ENCODE assay signal across 20 cellular contexts in the genomic region with DNA sequence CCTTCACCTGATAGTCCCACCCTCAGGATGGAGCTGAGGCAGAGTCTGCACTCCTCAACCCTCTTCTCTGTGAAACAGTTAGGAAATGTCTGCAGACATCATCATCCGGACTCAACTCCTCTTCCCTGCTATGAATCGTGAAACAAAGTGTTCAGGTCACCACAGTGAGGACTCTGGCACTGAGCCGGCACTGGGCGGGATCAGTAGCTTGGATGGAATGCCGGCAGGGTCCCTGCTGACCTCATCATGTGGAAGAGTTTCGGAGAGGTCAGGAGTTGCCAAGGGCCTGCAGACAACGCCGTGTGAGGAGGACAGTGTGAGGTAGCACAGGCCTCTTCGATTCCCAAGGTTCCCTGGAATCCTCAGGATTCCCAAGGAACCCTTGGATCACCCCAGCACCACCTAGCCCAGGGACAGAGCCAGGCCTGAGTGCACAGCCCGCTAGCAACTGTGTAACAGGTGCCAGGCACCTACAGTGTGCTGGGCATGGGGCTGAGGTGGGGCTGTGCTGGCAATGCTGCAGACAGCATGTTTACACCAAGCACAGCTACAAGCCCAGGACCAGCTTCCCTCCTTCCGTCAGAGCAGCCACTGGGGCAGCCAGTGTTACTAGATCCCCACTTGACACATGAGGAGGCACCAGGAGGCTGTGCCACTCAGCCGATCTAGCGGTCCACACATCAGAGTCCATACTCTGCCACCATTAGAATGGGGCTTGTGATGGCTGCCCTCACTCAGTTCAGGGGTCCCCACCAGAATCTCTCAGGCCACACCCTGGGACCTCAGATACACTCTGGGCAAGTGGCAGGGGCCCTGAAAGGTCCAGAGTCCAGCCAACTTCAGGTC. TPM values are rescaled to one million over a fixed set of nuclear protein-coding genes. Genes with fewer than 3 reads are reported as not detected.
A peak's percentile ranks its signal among the peaks of the same experiment; 100 is the strongest.
DNase-seq lines count a peak whose midpoint lies in the region; ATAC-seq, FAIRE-seq and TF ChIP-seq lines count a peak whose summit lies in the region.
"Had no signal": no experiment of that assay in that cellular context is flagged by ENCODE, and none has a peak within 500 bp of the region (broad histone marks: within the 10 kb centered on the region; RNA-seq: fewer than 3 reads in every experiment).

No MANE protein-coding gene starts in this region.

- peak overlapping the region; percentile 95 for H3K27ac Mint-ChIP-seq in Caco-2 (ENCODE audit: unreplicated experiment)
- H3K27ac Mint-ChIP-seq in chondrocyte (ENCODE audit: unreplicated experiment): no peak overlapping the region
- no peak overlapping the region for H3K27ac Mint-ChIP-seq in activated T-helper 1 cell treated with anti-CD3 and anti-CD28 coated beads, Interleukin-12 subunit alpha, Interleukin-12 subunit beta, Interleukin-2, Interleukin-4 antibody, amounts not matched to agents 30 ng/mL and 10 ng/mL and 1 ng/mL, durations not matched to agents 14 hours and 24 hours and 36 hours
- H3K27ac Mint-ChIP-seq: activated T-cell treated with anti-CD3 and anti-CD28 coated beads, Interleukin-2, amount 50 U/mL, for 24 hours had no signal

- CTCF ChIA-PET in Caco-2 (lab: Charles Lee): interaction anchor here (0.6 to 1.8 kb wide), 4 partner anchors 16 to 408 kb away, joined by 3 to 5 read pairs (median 4); no protein-coding TSS in a partner anchor

- H3K9me3 ChIP-seq in Caco-2 (no peaks in the 10 kb centered on the region), kidney (ENCODE audit: control insufficient read depth in 1 of 2, low read length in 2 of 2) (no peaks in the 10 kb centered on the region), psoas muscle (no peaks in the 10 kb centered on the region)

- H3K4me3 ChIP-seq in Caco-2 (ENCODE audit: low read depth, low read length) (no peak overlapping the region), kidney (ENCODE audit: low read length in 2 of 2) (no peak overlapping the region), psoas muscle (no peak overlapping the region)

- H3K4me1 Mint-ChIP-seq in Caco-2 (ENCODE audit: low read depth, unreplicated experiment) (peaks cover 17% of the 10 kb centered on the region), chondrocyte (ENCODE audit: low read depth) (peaks cover 7% of the 10 kb centered on the region)
- H3K4me1 Mint-ChIP-seq in activated T-helper 1 cell treated with anti-CD3 and anti-CD28 coated beads, Interleukin-12 subunit alpha, Interleukin-12 subunit beta, Interleukin-2, Interleukin-4 antibody, amounts not matched to agents 30 ng/mL and 10 ng/mL and 1 ng/mL, durations not matched to agents 14 hours and 24 hours and 36 hours (ENCODE audit: low read depth): no peaks in the 10 kb centered on the region

- WGBS in psoas muscle, 3 donors: 43 to 49% (median 44%) methylated on average over 13 of the region's 13 CpGs

- H3K4me3 Mint-ChIP-seq in Caco-2 (ENCODE audit: unreplicated experiment): peak overlapping the region; percentile 80
- H3K4me3 Mint-ChIP-seq in chondrocyte (ENCODE audit: unreplicated experiment): no peak overlapping the region
- H3K4me3 Mint-ChIP-seq in activated T-helper 1 cell treated with anti-CD3 and anti-CD28 coated beads, Interleukin-12 subunit alpha, Interleukin-12 subunit beta, Interleukin-2, Interleukin-4 antibody, amounts not matched to agents 30 ng/mL and 10 ng/mL and 1 ng/mL, durations not matched to agents 14 hours and 24 hours and 36 hours: no peak overlapping the region
- H3K4me3 Mint-ChIP-seq: activated T-cell treated with anti-CD3 and anti-CD28 coated beads, Interleukin-2, amount 50 U/mL, for 24 hours had no signal

- TF ChIP-seq CTCF in Caco-2 (IDR thresholded peaks at IDR 0.05; ENCODE audit: insufficient read depth in 1 of 2, low read depth in 1 of 2, low read length in 1 of 2, severe bottlenecking in 1 of 2, unreplicated experiment in 1 of 2): no peak
- no peak for TF ChIP-seq CTCF in chondrocyte (IDR thresholded peaks at IDR 0.05)
- no peak for TF ChIP-seq CTCF in kidney (IDR thresholded peaks at IDR 0.05; ENCODE audit: borderline replicate concordance, extremely low read depth, insufficient read depth)
- TF ChIP-seq CTCF in psoas muscle (IDR thresholded peaks at IDR 0.05): no peak

- DNase-seq in Caco-2 (no peak), chondrocyte (ENCODE audit: low spot score) (peak; percentile 79), kidney (peak; percentile 67), psoas muscle (peak; percentile 53 to 63), putamen (ENCODE audit: low spot score) (no peak)
- no peak for DNase-seq in activated T-helper 1 cell treated with anti-CD3 and anti-CD28 coated beads, Interleukin-12 subunit alpha, Interleukin-12 subunit beta, Interleukin-2, Interleukin-4 antibody, amounts not matched to agents 30 ng/mL and 10 ng/mL and 1 ng/mL, durations not matched to agents 14 hours and 24 hours and 36 hours (ENCODE audit: low spot score)
- DNase-seq: activated CD4-positive, alpha-beta T cell treated with anti-CD3 and anti-CD28 coated beads for 1 hour; activated T-cell treated with anti-CD3 and anti-CD28 coated beads, Interleukin-2, amount 50 U/mL, for 24 hours; amniotic stem cell; effector CD4-positive, alpha-beta T cell; kidney glomerular epithelial cell; NCI-H1105; NCI-H345; nucleus accumbens; trophoblast cell had no signal

- no TSS peak for BruUV-seq in Caco-2 (replicated peaks; lab: Mats Ljungman, UMichigan)

- H3K27ac ChIP-seq in kidney (ENCODE audit: low read depth in 2 of 2, low read length in 2 of 2): peak overlapping the region in 1 of 2 donors; percentile 67
- H3K27ac ChIP-seq in psoas muscle: no peak overlapping the region

- H3K27me3 ChIP-seq in Caco-2 (replicated peaks; ENCODE audit: control insufficient read depth, insufficient read depth, low read length) (no peaks in the 10 kb centered on the region), psoas muscle (ENCODE audit: insufficient read depth in 3 of 3, low read length in 2 of 3) (peaks cover 0 to 2% (median 0%) of the 10 kb centered on the region in 3 donors)

- H3K4me1 ChIP-seq in Caco-2 (peaks cover 45% of the 10 kb centered on the region), kidney (ENCODE audit: control insufficient read depth in 1 of 2, insufficient read depth in 1 of 2, low read depth in 1 of 2, low read length in 2 of 2) (peaks cover 3 to 15% of the 10 kb centered on the region in 2 donors), psoas muscle (peaks cover 6% of the 10 kb centered on the region)

- ATAC-seq in psoas muscle: peak in 2 of 4 donors; percentile 9 to 30
- ATAC-seq in GM21529 (IDR thresholded peaks at IDR 0.05; ENCODE audit: unreplicated experiment): no peak
- no peak for ATAC-seq in HG03460 (IDR thresholded peaks at IDR 0.05; ENCODE audit: unreplicated experiment)

- intact Hi-C loops in Caco-2 (cut with micrococcal nuclease; ENCODE audit: unreplicated experiment) (loop anchor here (2.0 kb wide), 1 partner anchor 158 kb away; no protein-coding TSS in a partner anchor), kidney (cut with DNase I) (no loop called here), psoas muscle (cut with DNase I) (no loop called here)
- intact Hi-C loops in activated T-helper 1 cell treated with anti-CD3 and anti-CD28 coated beads, Interleukin-12 subunit alpha, Interleukin-12 subunit beta, Interleukin-2, Interleukin-4 antibody, amounts not matched to agents 30 ng/mL and 10 ng/mL and 1 ng/mL, durations not matched to agents 14 hours and 24 hours and 36 hours (cut with micrococcal nuclease): no loop called here

- POLR2A ChIA-PET in Caco-2 (lab: Charles Lee): interaction anchor here (0.5 to 2.0 kb wide), 6 partner anchors 16 to 159 kb away, joined by 3 to 11 read pairs (median 3); no protein-coding TSS in a partner anchor

- H3K9ac ChIP-seq in kidney (ENCODE audit: low read length in 2 of 2): no peak overlapping the region

- H3K9me3 Mint-ChIP-seq in Caco-2 (ENCODE audit: unreplicated experiment): no peaks in the 10 kb centered on the region
- H3K9me3 Mint-ChIP-seq in chondrocyte (ENCODE audit: low read depth): no peaks in the 10 kb centered on the region
- H3K9me3 Mint-ChIP-seq in activated T-helper 1 cell treated with anti-CD3 and anti-CD28 coated beads, Interleukin-12 subunit alpha, Interleukin-12 subunit beta, Interleukin-2, Interleukin-4 antibody, amounts not matched to agents 30 ng/mL and 10 ng/mL and 1 ng/mL, durations not matched to agents 14 hours and 24 hours and 36 hours: no peaks in the 10 kb centered on the region
- H3K9me3 Mint-ChIP-seq: activated T-cell treated with anti-CD3 and anti-CD28 coated beads, Interleukin-2, amount 50 U/mL, for 24 hours had no signal

- H3K36me3 Mint-ChIP-seq in Caco-2 (ENCODE audit: insufficient read depth, unreplicated experiment): peaks cover 8% of the 10 kb centered on the region
- H3K36me3 Mint-ChIP-seq in chondrocyte (ENCODE audit: low read depth): no peaks in the 10 kb centered on the region
- H3K36me3 Mint-ChIP-seq in activated T-helper 1 cell treated with anti-CD3 and anti-CD28 coated beads, Interleukin-12 subunit alpha, Interleukin-12 subunit beta, Interleukin-2, Interleukin-4 antibody, amounts not matched to agents 30 ng/mL and 10 ng/mL and 1 ng/mL, durations not matched to agents 14 hours and 24 hours and 36 hours (ENCODE audit: low read depth): no peaks in the 10 kb centered on the region

- FAIRE-seq in kidney (lab: Jason Lieb, UNC): no peak
- FAIRE-seq: frontal cortex had no signal

- no peaks in the 10 kb centered on the region; the same call in none of the 2 replicates for H3K36me3 ChIP-seq in Caco-2 (ENCODE audit: control insufficient read depth, insufficient read depth, low read length)
- H3K36me3 ChIP-seq in kidney (ENCODE audit: control insufficient read depth in 1 of 2, insufficient read depth in 2 of 2, low read length in 2 of 2): no peaks in the 10 kb centered on the region
- H3K36me3 ChIP-seq in psoas muscle (ENCODE audit: insufficient read depth in 1 of 2, low read depth in 1 of 2): no peaks in the 10 kb centered on the region

- H3K27me3 Mint-ChIP-seq in Caco-2 (ENCODE audit: insufficient read depth, unreplicated experiment) (no peaks in the 10 kb centered on the region), chondrocyte (ENCODE audit: low read depth) (peaks cover 11% of the 10 kb centered on the region)
- H3K27me3 Mint-ChIP-seq in activated T-helper 1 cell treated with anti-CD3 and anti-CD28 coated beads, Interleukin-12 subunit alpha, Interleukin-12 subunit beta, Interleukin-2, Interleukin-4 antibody, amounts not matched to agents 30 ng/mL and 10 ng/mL and 1 ng/mL, durations not matched to agents 14 hours and 24 hours and 36 hours (ENCODE audit: insufficient read depth): no peaks in the 10 kb centered on the region
- H3K27me3 Mint-ChIP-seq: activated T-cell treated with anti-CD3 and anti-CD28 coated beads, Interleukin-2, amount 50 U/mL, for 24 hours had no signal

RNA-seq across cellular contexts. Expression of a gene that starts 0.7 kb away (rescaled TPM):
- total RNA-seq in Caco-2 (2022) (0.12 TPM in 1 of 2 replicates, not detected in the other), chondrocyte (not detected in 3 replicates), kidney (not detected), psoas muscle (not detected)
- polyA plus RNA-seq in kidney (ENCODE audit: insufficient read depth, low read depth, low replicate concordance) (not detected), psoas muscle (under 1 TPM in 1 of 3 donors, not detected in 2; 0.03 TPM)
- not detected in 2 replicates for total RNA-seq in activated T-helper 1 cell treated with anti-CD3 and anti-CD28 coated beads, Interleukin-12 subunit alpha, Interleukin-12 subunit beta, Interleukin-2, Interleukin-4 antibody, amounts not matched to agents 30 ng/mL and 10 ng/mL and 1 ng/mL, durations not matched to agents 14 hours and 24 hours and 36 hours
- total RNA-seq: frontal cortex, OCI-LY7 had no signal
- polyA plus RNA-seq: AG04450 had no signal

Comparison
In these comparisons a context has a peak if more than half of its experiments do, and no peak if none do; other contexts are left out.
1. DNase-seq: peak in chondrocyte (single experiment), kidney (single experiment) and psoas muscle (2 of 2); none in Caco-2 (0 of 2), activated T-helper 1 cell treated with anti-CD3 and anti-CD28 coated beads, Interleukin-12 subunit alpha, Interleukin-12 subunit beta, Interleukin-2, Interleukin-4 antibody, amounts not matched to agents 30 ng/mL and 10 ng/mL and 1 ng/mL, durations not matched to agents 14 hours and 24 hours and 36 hours (single experiment) and putamen (single experiment).